In genomic region chr5:98843481-98843880, GRCh38 we compare ENCODE assay signal across 34 cellular contexts.
"Had no signal": no experiment of that assay in that cellular context is flagged by ENCODE, and none has a peak within 500 bp of the region (broad histone marks: within the 10 kb centered on the region; RNA-seq: fewer than 3 reads in every experiment).

No MANE protein-coding gene starts in this region.

- H3K36me3 ChIP-seq: adrenal gland, brain microvascular endothelial cell, breast epithelium had no signal

- H3K4me3 Mint-ChIP-seq: activated B cell treated with CpG ODN at 0.5 μM for 24 hours; activated CD4-positive, alpha-beta memory T cell treated with anti-CD3 and anti-CD28 coated beads for 36 hours; activated CD4-positive, alpha-beta T cell treated with anti-CD3 and anti-CD28 coated beads, Interleukin-2, amount 10 ng/mL, durations not matched to agents 24 days and 14 days; activated CD8-positive, alpha-beta T cell treated with anti-CD3 and anti-CD28 coated beads for 36 hours; activated naive CD4-positive, alpha-beta T cell treated with anti-CD3 and anti-CD28 coated beads for 36 hours; activated naive CD8-positive, alpha-beta T cell treated with anti-CD3 and anti-CD28 coated beads for 36 hours; activated T-cell treated with anti-CD3 and anti-CD28 coated beads, Interleukin-2, amount 50 U/mL, for 4 hours; activated T-cell treated with anti-CD3 and anti-CD28 coated beads, Interleukin-2, amount 50 U/mL, for 72 hours; activated T-helper 1 cell treated with anti-CD3 and anti-CD28 coated beads, Interleukin-12 subunit alpha, Interleukin-12 subunit beta, Interleukin-2, Interleukin-4 antibody, amounts not matched to agents 30 ng/mL and 10 ng/mL and 1 ng/mL, durations not matched to agents 14 hours and 24 hours and 36 hours; activated T-helper 17 cell treated with anti-CD3 and anti-CD28 coated beads, Interleukin-2, amount 50 U/mL, for 72 hours; T-helper 1 cell treated with Interleukin-12 subunit alpha and Interleukin-12 subunit beta and Interleukin-4 antibody, amounts not matched to agents 30 μg/mL and 1 μg/mL, for 36 hours; T-helper 2 cell treated with Interferon-gamma antibody and Interleukin-4, amounts not matched to agents 5 μg/mL and 100 μg/mL, for 36 hours had no signal

- H3K9me3 Mint-ChIP-seq: T-helper 2 cell treated with Interferon-gamma antibody and Interleukin-4, amounts not matched to agents 5 μg/mL and 100 μg/mL, for 36 hours had no signal

- H3K9me3 ChIP-seq: adrenal gland had no signal

- ATAC-seq: activated CD8-positive, alpha-beta T cell treated with anti-CD3 and anti-CD28 coated beads for 36 hours; activated naive CD4-positive, alpha-beta T cell treated with anti-CD3 and anti-CD28 coated beads, Interleukin-2, amount 50 U/mL, for 72 hours; activated T-cell treated with anti-CD3 and anti-CD28 coated beads, Interleukin-2, amount 50 U/mL, for 4 hours; activated T-cell treated with anti-CD3 and anti-CD28 coated beads, Interleukin-2, amount 50 U/mL, for 72 hours; activated T-helper 17 cell treated with anti-CD3 and anti-CD28 coated beads, Interleukin-2, amount 50 U/mL, for 72 hours; body of pancreas had no signal

- H3K27ac ChIP-seq: adrenal gland, body of pancreas, brain microvascular endothelial cell, breast epithelium, VCaP had no signal

- H3K4me3 ChIP-seq: adrenal gland, body of pancreas, breast epithelium had no signal

- H3K27me3 Mint-ChIP-seq: activated CD4-positive, alpha-beta memory T cell treated with anti-CD3 and anti-CD28 coated beads for 36 hours; activated CD4-positive, alpha-beta T cell treated with anti-CD3 and anti-CD28 coated beads, Interleukin-2, amount 10 ng/mL, durations not matched to agents 24 days and 14 days; activated CD8-positive, alpha-beta T cell treated with anti-CD3 and anti-CD28 coated beads for 36 hours; activated T-helper 17 cell treated with anti-CD3 and anti-CD28 coated beads, Interleukin-2, amount 50 U/mL, for 72 hours had no signal

- DNase-seq: activated B cell treated with CpG ODN at 0.5 μM for 24 hours; activated CD4-positive, alpha-beta memory T cell treated with anti-CD3 and anti-CD28 coated beads for 36 hours; activated CD4-positive, alpha-beta T cell treated with anti-CD3 and anti-CD28 coated beads for 4 hours; activated CD4-positive, alpha-beta T cell treated with anti-CD3 and anti-CD28 coated beads, Interleukin-2, amount 10 ng/mL, durations not matched to agents 24 days and 14 days; activated CD4-positive, alpha-beta T cell treated with anti-CD3 and anti-CD28 coated beads, Interleukin-2, amount 50 U/mL, for 1 hour; activated CD4-positive, alpha-beta T cell treated with anti-CD3 and anti-CD28 coated beads, Interleukin-2, amount 50 U/mL, for 4 hours; activated CD4-positive, CD25-positive, alpha-beta regulatory T cell treated with anti-CD3 and anti-CD28 coated beads, Interleukin-2, amount 50 U/mL, for 72 hours; activated CD8-positive, alpha-beta memory T cell treated with anti-CD3 and anti-CD28 coated beads, Interleukin-2, amount 50 U/mL, for 4 hours; activated CD8-positive, alpha-beta T cell treated with anti-CD3 and anti-CD28 coated beads for 36 hours; activated effector memory CD4-positive, alpha-beta T cell treated with anti-CD3 and anti-CD28 coated beads, Interleukin-2, amount 50 U/mL, for 16 hours; activated gamma-delta T cell treated with Interleukin-2 at 50 U/mL for 16 hours; activated naive CD4-positive, alpha-beta T cell; activated naive CD4-positive, alpha-beta T cell treated with anti-CD3 and anti-CD28 coated beads for 36 hours; activated naive CD4-positive, alpha-beta T cell treated with anti-CD3 and anti-CD28 coated beads, Interleukin-2, amount 50 U/mL, for 16 hours; activated naive CD8-positive, alpha-beta T cell treated with anti-CD3 and anti-CD28 coated beads for 36 hours; activated T-cell treated with anti-CD3 and anti-CD28 coated beads for 4 hours; activated T-cell treated with anti-CD3 and anti-CD28 coated beads, Interleukin-2, amount 50 U/mL, for 1 hour; activated T-cell treated with anti-CD3 and anti-CD28 coated beads, Interleukin-2, amount 50 U/mL, for 4 hours; activated T-cell treated with anti-CD3 and anti-CD28 coated beads, Interleukin-2, amount 50 U/mL, for 72 hours; adrenal gland; amniotic stem cell; aorta; body of pancreas; brain microvascular endothelial cell; central memory CD4-positive, alpha-beta T cell; T-helper 2 cell; T-helper 9 cell had no signal

- H3K4me1 ChIP-seq: adrenal gland, body of pancreas, breast epithelium had no signal

- H3K4me1 Mint-ChIP-seq: activated CD4-positive, alpha-beta T cell treated with anti-CD3 and anti-CD28 coated beads, Interleukin-2, amount 10 ng/mL, durations not matched to agents 24 days and 14 days had no signal

- H3K27me3 ChIP-seq: adrenal gland, brain microvascular endothelial cell, breast epithelium had no signal

- H3K27ac Mint-ChIP-seq: activated B cell treated with CpG ODN at 0.5 μM for 24 hours; activated CD4-positive, alpha-beta memory T cell treated with anti-CD3 and anti-CD28 coated beads for 36 hours; activated CD4-positive, alpha-beta T cell treated with anti-CD3 and anti-CD28 coated beads, Interleukin-2, amount 10 ng/mL, durations not matched to agents 24 days and 14 days; activated CD8-positive, alpha-beta T cell treated with anti-CD3 and anti-CD28 coated beads for 36 hours; activated naive CD4-positive, alpha-beta T cell treated with anti-CD3 and anti-CD28 coated beads for 36 hours; activated naive CD4-positive, alpha-beta T cell treated with anti-CD3 and anti-CD28 coated beads, Interleukin-2, amount 50 U/mL, for 72 hours; activated naive CD8-positive, alpha-beta T cell treated with anti-CD3 and anti-CD28 coated beads for 36 hours; activated T-cell treated with anti-CD3 and anti-CD28 coated beads, Interleukin-2, amount 50 U/mL, for 72 hours; activated T-helper 1 cell treated with anti-CD3 and anti-CD28 coated beads, Interleukin-12 subunit alpha, Interleukin-12 subunit beta, Interleukin-2, Interleukin-4 antibody, amounts not matched to agents 30 ng/mL and 10 ng/mL and 1 ng/mL, durations not matched to agents 14 hours and 24 hours and 36 hours; activated T-helper 17 cell treated with anti-CD3 and anti-CD28 coated beads, Interleukin-2, amount 50 U/mL, for 72 hours; T-helper 1 cell treated with Interleukin-12 subunit alpha and Interleukin-12 subunit beta and Interleukin-4 antibody, amounts not matched to agents 30 μg/mL and 1 μg/mL, for 36 hours; T-helper 2 cell treated with Interferon-gamma antibody and Interleukin-4, amounts not matched to agents 5 μg/mL and 100 μg/mL, for 36 hours had no signal
